ENCODE assay signal across 21 cellular contexts in genomic region chr15:73637527-73637926, GRCh38. TPM values are rescaled to one million over a fixed set of nuclear protein-coding genes. Genes with fewer than 3 reads are reported as not detected.
DNase-seq lines count a peak whose midpoint lies in the region; ATAC-seq, FAIRE-seq and TF ChIP-seq lines count a peak whose summit lies in the region.
"Had no signal": no experiment of that assay in that cellular context is flagged by ENCODE, and none has a peak within 500 bp of the region (broad histone marks: within the 10 kb centered on the region; RNA-seq: fewer than 3 reads in every experiment).

No MANE protein-coding gene starts in this region.

- POLR2A ChIA-PET in K562 (lab: Yijun Ruan, JAX): no interaction called here

- H3K27me3 ChIP-seq in K562 (ENCODE audit: control insufficient read depth in 2 of 2, insufficient read depth in 2 of 2, low read length in 2 of 2): peaks cover 0 to 2% of the 10 kb centered on the region in 2 experiments; a peak in 3 of 5 replicates
- no peaks in the 10 kb centered on the region for H3K27me3 ChIP-seq in adrenal gland
- H3K27me3 ChIP-seq: gastroesophageal sphincter had no signal

- peaks cover 4% of the 10 kb centered on the region for H3K79me2 ChIP-seq in K562 (ENCODE audit: control insufficient read depth, insufficient read depth, low read length)

- H3K4me1 ChIP-seq in K562 (replicated peaks in 1 of 2; ENCODE audit: control insufficient read depth in 2 of 2, insufficient read depth in 2 of 2, low read length in 2 of 2) (peaks cover 6% of the 10 kb centered on the region in 2 experiments; a peak in 3 of 5 replicates), adrenal gland (replicated peaks in 1 of 2) (peaks cover 7 to 9% of the 10 kb centered on the region in 2 donors)

- H4K20me1 ChIP-seq in K562 (replicated peaks; ENCODE audit: control insufficient read depth, insufficient read depth, low read length): no peaks in the 10 kb centered on the region

- ATAC-seq in K562: no peak
- ATAC-seq in GM18517 (IDR thresholded peaks at IDR 0.05; ENCODE audit: unreplicated experiment): no peak
- ATAC-seq in HG03097 (IDR thresholded peaks at IDR 0.05; ENCODE audit: low FRiP score, unreplicated experiment): no peak
- no peak for ATAC-seq in HG02852 (IDR thresholded peaks at IDR 0.05; ENCODE audit: unreplicated experiment)
- ATAC-seq: gastroesophageal sphincter, T-cell had no signal

- H2AFZ ChIP-seq in K562 (ENCODE audit: low read depth, low read length): no peak overlapping the region

- TF ChIP-seq POLR2A in K562 (conservative IDR thresholded peaks at IDR 0.05) (no peak), adrenal gland (IDR thresholded peaks at IDR 0.05) (no peak)

- TF ChIP-seq CTCF in K562 (IDR thresholded peaks at IDR 0.05 in 2 of 3, conservative IDR thresholded peaks at IDR 0.05 in 1 of 3; ENCODE audit: insufficient read depth in 2 of 3, low read depth in 1 of 3, low read length in 3 of 3): no peak
- TF ChIP-seq CTCF in adrenal gland (IDR thresholded peaks at IDR 0.05): no peak

- no peak for TF ChIP-seq RAD21 in K562 (CRISPR knock-in tag; conservative IDR thresholded peaks at IDR 0.05 in 1 of 2, IDR thresholded peaks at IDR 0.05 in 1 of 2)

- CTCF ChIA-PET in K562 (lab: Yijun Ruan, JAX; ENCODE audit: low intra/inter-chr PET ratio): interaction anchor here (1.0 to 2.2 kb wide), 6 partner anchors 39 to 354 kb away, joined by 3 to 52 read pairs (median 4); no protein-coding TSS in a partner anchor

- BruUV-seq in K562 (replicated peaks; lab: Mats Ljungman, UMichigan): no TSS peak

- no peaks in the 10 kb centered on the region for H3K36me3 ChIP-seq in K562 (ENCODE audit: control insufficient read depth, insufficient read depth, low read length)
- no peaks in the 10 kb centered on the region for H3K36me3 ChIP-seq in adrenal gland (replicated peaks in 1 of 2)
- H3K36me3 ChIP-seq: gastroesophageal sphincter, HAP-1 had no signal

- no peaks in the 10 kb centered on the region for H3K9me3 ChIP-seq in K562 (replicated peaks; ENCODE audit: control insufficient read depth, insufficient read depth, low read depth, low read length)
- H3K9me3 ChIP-seq in adrenal gland (replicated peaks in 1 of 3): no peaks in the 10 kb centered on the region
- H3K9me3 ChIP-seq: gastroesophageal sphincter had no signal

- in situ Hi-C loops in K562 (cut with MboI): loop anchor here (5.0 kb wide), 1 partner anchor 75 kb away; no protein-coding TSS in a partner anchor

- no peak for FAIRE-seq in K562 (lab: Jason Lieb, UNC)

- H3K27ac ChIP-seq in K562 (ENCODE audit: extremely low read depth, low read depth, low read length): no peak overlapping the region
- H3K27ac ChIP-seq in adrenal gland: no peak overlapping the region
- H3K27ac ChIP-seq: gastroesophageal sphincter had no signal

- no peak overlapping the region for H3K9ac ChIP-seq in K562 (ENCODE audit: insufficient read depth in 1 of 2, low read depth in 2 of 2, low read length in 2 of 2)

- WGBS in K562 (ENCODE audit: insufficient coverage, low coverage, missing lambda C conversion rate): 3% methylated on average over 2 of the region's 2 CpGs
- 56 to 71% (median 66%) methylated on average over 2 of the region's 2 CpGs for WGBS in adrenal gland, 4 donors

- H3K9me1 ChIP-seq in K562 (ENCODE audit: control insufficient read depth, insufficient read depth, low read length): no peaks in the 10 kb centered on the region

- no peak for TF ChIP-seq EP300 in K562 (IDR thresholded peaks at IDR 0.05; ENCODE audit: low read length)

- H3K4me3 ChIP-seq in K562: no peak overlapping the region
- no peak overlapping the region for H3K4me3 ChIP-seq in adrenal gland
- H3K4me3 ChIP-seq: gastroesophageal sphincter, HAP-1 had no signal

- intact Hi-C loops in K562 (cut with micrococcal nuclease): loop anchor here (5.0 kb wide), 1 partner anchor 45 kb away; no protein-coding TSS in a partner anchor
- intact Hi-C loops in adrenal gland (cut with DNase I): loop anchor here (5.0 to 10.0 kb wide), 2 partner anchors 67 to 75 kb away; no protein-coding TSS in a partner anchor

- DNase-seq in AG20443 (ENCODE audit: low spot score) (peak; percentile 38), HT1080 (ENCODE audit: low read depth) (peak; percentile 48), K562 (ENCODE audit: extremely low read depth in 1 of 4, low spot score in 3 of 4) (no peak), left kidney (ENCODE audit: low read depth, low spot score) (peak; percentile 55), adrenal gland (no peak)
- DNase-seq: activated B cell treated with CpG ODN at 0.5 μM for 24 hours; activated CD8-positive, alpha-beta memory T cell treated with anti-CD3 and anti-CD28 coated beads for 24 hours; Calu3; GDM1; IMR-90; NCI-H1092 treated with DMSO at 0.1 percent for 48 hours; NCI-H2227 treated with DMSO at 0.1 percent for 48 hours; nephron progenitor cell; retina; substantia nigra; T-cell had no signal

- no peak overlapping the region for H3K4me2 ChIP-seq in K562 (ENCODE audit: insufficient read depth, low read length)

TF ChIP-seq in K562, 482 proteins besides CTCF, POLR2A, EP300 and RAD21:
- TF ChIP-seq ZNF23 (CRISPR knock-in tag; IDR thresholded peaks at IDR 0.05): no peak
- TF ChIP-seq ELF1 (tag; IDR thresholded peaks at IDR 0.05): no peak
- no peak for TF ChIP-seq DNMT1 (IDR thresholded peaks at IDR 0.05)
- no peak for TF ChIP-seq SNRNP70 (optimal IDR thresholded peaks at IDR 0.05; ENCODE audit: low read depth, low read length)
- TF ChIP-seq ELF4 (CRISPR knock-in tag; IDR thresholded peaks at IDR 0.05): no peak
- no peak for TF ChIP-seq ZBTB8A (IDR thresholded peaks at IDR 0.05; ENCODE audit: partially characterized antibody)
- TF ChIP-seq NFIX (CRISPR knock-in tag; IDR thresholded peaks at IDR 0.05; ENCODE audit: low read depth): no peak
- TF ChIP-seq C11orf30 (IDR thresholded peaks at IDR 0.05; ENCODE audit: low read depth): peak; percentile 40
- peak; percentile 63 for TF ChIP-seq ZNF316 (IDR thresholded peaks at IDR 0.05)
- no peak for TF ChIP-seq ZNF143 (CRISPR knock-in tag; IDR thresholded peaks at IDR 0.05)
- no peak for TF ChIP-seq ZNF384 (IDR thresholded peaks at IDR 0.05; ENCODE audit: low read depth, low read length)
- no peak for TF ChIP-seq DMBX1 (CRISPR knock-in tag; IDR thresholded peaks at IDR 0.05; ENCODE audit: borderline replicate concordance)

RNA-seq across cellular contexts. Expression of gene NPTN, which starts 4.3 kb away (rescaled TPM):
- total RNA-seq in HT1080 (2014; rRNA removed; shearing (Covaris generic)): 107 and 118 TPM in 2 replicates
- polyA plus RNA-seq in HT1080 (2015; cell fraction: cytosol; rRNA removed): 151 and 169 TPM in 2 replicates
- polyA plus RNA-seq in HT1080 (2015; cell fraction: nucleus; rRNA removed): 177 and 197 TPM in 2 replicates
- total RNA-seq in K562 (2011; cell fraction: chromatin; rRNA removed; ENCODE audit: low replicate concordance): 75.1 and 77.9 TPM in 2 replicates
- total RNA-seq in K562 (2011; cell fraction: nucleolus; rRNA removed): 51.0 and 53.4 TPM in 2 replicates
- total RNA-seq in K562 (2011; cell fraction: nucleoplasm; rRNA removed): 69.2 and 77.4 TPM in 2 replicates
- 19.1 and 19.2 TPM in 2 replicates for total RNA-seq in K562 (2014; rRNA removed)
- total RNA-seq in K562 (2014; rRNA removed; fragmentation: Illumina TruSeq; extraction: Trizol): 23.2 and 25.5 TPM in 2 replicates
- 37.3 and 41.0 TPM in 2 replicates for total RNA-seq in K562 (2015; rRNA removed; fragmentation: Illumina TruSeq; extraction: Trizol)
- 21.2 and 21.6 TPM in 2 replicates for total RNA-seq in K562 (2021)
- polyA plus RNA-seq in K562 (2011; rRNA removed): 21.7 and 34.0 TPM in 2 replicates
- polyA plus RNA-seq in K562 (2011; cell fraction: cytosol; rRNA removed): 12.4 and 16.3 TPM in 2 replicates
- 46.3 and 54.5 TPM in 2 replicates for polyA plus RNA-seq in K562 (2011; cell fraction: nucleus; rRNA removed)
- polyA plus RNA-seq in K562 (2012): 26.6 and 42.1 TPM in 2 replicates
- 47.7 and 48.5 TPM in 2 replicates for polyA plus RNA-seq in K562 (2014; fragmentation: Illumina TruSeq; extraction: Trizol)
- polyA plus RNA-seq in K562 (2014; fragmentation: Nextera tagmentation; extraction: Ambion mirVana): 10 to 100 TPM in 1 of 2 experiments, 1 to 10 TPM in 1; 9.6 to 10.1 TPM
- 17.5 and 23.6 TPM in 2 replicates for polyA plus RNA-seq in K562 (2014; rRNA removed)
- polyA minus RNA-seq in K562 (2011; rRNA and poly(A)+ RNA removed): 26.9 and 28.7 TPM in 2 replicates
- 11.0 and 11.5 TPM in 2 replicates for polyA minus RNA-seq in K562 (2011; cell fraction: cytosol; rRNA and poly(A)+ RNA removed)
- 23.7 and 38.7 TPM in 2 replicates for polyA minus RNA-seq in K562 (2011; cell fraction: nucleus; rRNA and poly(A)+ RNA removed)
- total RNA-seq in adrenal gland: 100 to 1,000 TPM; 100 to 197 (median 127) TPM
- polyA plus RNA-seq in adrenal gland: 100 to 1,000 TPM in 1 of 3 donors, 10 to 100 TPM in 2; 26.5 to 169 (median 28.7) TPM

RNA-seq across cellular contexts. Expression of gene CD276, which starts 46.7 kb away (rescaled TPM):
- 51.6 and 69.2 TPM in 2 replicates for total RNA-seq in HT1080 (2014; rRNA removed; shearing (Covaris generic))
- polyA plus RNA-seq in HT1080 (2015; cell fraction: cytosol; rRNA removed): 81.9 and 86.1 TPM in 2 replicates
- 72.1 and 73.0 TPM in 2 replicates for polyA plus RNA-seq in HT1080 (2015; cell fraction: nucleus; rRNA removed)
- 6.8 and 14.8 TPM in 2 replicates for total RNA-seq in K562 (2011; cell fraction: chromatin; rRNA removed; ENCODE audit: low replicate concordance)
- 10.3 and 17.2 TPM in 2 replicates for total RNA-seq in K562 (2011; cell fraction: nucleolus; rRNA removed)
- total RNA-seq in K562 (2011; cell fraction: nucleoplasm; rRNA removed): 10.2 and 18.6 TPM in 2 replicates
- total RNA-seq in K562 (2014; rRNA removed) (1.2 and 2.4 TPM in 2 replicates), K562 (2014; rRNA removed; fragmentation: Illumina TruSeq; extraction: Trizol) (0.83 and 0.95 TPM in 2 replicates), K562 (2015; rRNA removed; fragmentation: Illumina TruSeq; extraction: Trizol) (1.7 and 2.4 TPM in 2 replicates), K562 (2021) (3.6 and 5.1 TPM in 2 replicates), adrenal gland (100 to 1,000 TPM in 4 of 8 donors, 10 to 100 TPM in 4; 68.4 to 147 (median 98.2) TPM)
- polyA plus RNA-seq in K562 (2011; rRNA removed) (2.3 and 7.3 TPM in 2 replicates), K562 (2014; fragmentation: Illumina TruSeq; extraction: Trizol) (3.1 and 4.9 TPM in 2 replicates), K562 (2014; fragmentation: Nextera tagmentation; extraction: Ambion mirVana) (under 1 TPM; 0.11 to 0.29 TPM), K562 (2014; rRNA removed) (2.1 and 2.3 TPM in 2 replicates), adrenal gland (10 to 100 TPM; 53.4 to 100.0 (median 78.7) TPM)
- 3.6 and 4.3 TPM in 2 replicates for polyA plus RNA-seq in K562 (2011; cell fraction: cytosol; rRNA removed)
- polyA plus RNA-seq in K562 (2011; cell fraction: nucleus; rRNA removed): 9.5 and 13.6 TPM in 2 replicates
- 4.8 and 11.7 TPM in 2 replicates for polyA plus RNA-seq in K562 (2012)
- 1.5 and 3.7 TPM in 2 replicates for polyA minus RNA-seq in K562 (2011; rRNA and poly(A)+ RNA removed)
- 4.5 and 7.6 TPM in 2 replicates for polyA minus RNA-seq in K562 (2011; cell fraction: cytosol; rRNA and poly(A)+ RNA removed)
- polyA minus RNA-seq in K562 (2011; cell fraction: nucleus; rRNA and poly(A)+ RNA removed): 2.4 and 3.2 TPM in 2 replicates

Comparison
In these comparisons a context has a peak if more than half of its experiments do, and no peak if none do; other contexts are left out.
1. DNase-seq: peak in AG20443 (single experiment), HT1080 (single experiment) and left kidney (single experiment); none in K562 (0 of 4) and adrenal gland (0 of 7).